22 cellular contexts compared by ENCODE assay signal in the genomic region with DNA sequence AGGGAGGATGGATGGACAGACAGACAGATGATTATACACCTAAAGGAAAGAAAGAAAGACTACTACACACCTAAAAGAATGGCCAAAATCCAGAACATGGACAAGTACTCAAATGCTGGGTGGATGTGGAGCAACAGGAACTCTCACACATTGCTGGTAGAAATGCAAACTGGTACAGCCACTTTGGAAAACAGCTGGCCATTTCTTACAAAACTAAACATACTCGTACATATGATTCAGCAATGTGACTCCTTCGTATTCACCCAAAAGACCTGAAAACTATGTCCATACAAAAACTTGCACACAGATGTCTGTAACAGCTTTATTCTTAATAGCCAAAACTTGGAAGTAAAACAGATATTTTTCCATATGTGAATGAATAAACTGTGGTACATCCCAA.
"Had no signal": no experiment of that assay in that cellular context is flagged by ENCODE, and none has a peak within 500 bp of the region (broad histone marks: within the 10 kb centered on the region; RNA-seq: fewer than 3 reads in every experiment).

No MANE protein-coding gene starts in this region.

- H3K27ac ChIP-seq: heart right ventricle, neutrophil, pancreas, right lobe of liver, stomach, testis, tibial artery, upper lobe of left lung had no signal

- H3K4me1 ChIP-seq: heart right ventricle, pancreas, right lobe of liver, stomach, testis, tibial artery, upper lobe of left lung had no signal

- H3K27me3 ChIP-seq: heart right ventricle, neutrophil, pancreas, right lobe of liver, stomach, testis, tibial artery, upper lobe of left lung had no signal

- H3K36me3 ChIP-seq: pancreas had no signal

- H3K4me3 ChIP-seq: heart right ventricle, lung, mucosa of descending colon, pancreas, right lobe of liver, smooth muscle cell, stomach, testis, tibial artery, upper lobe of left lung had no signal

- DNase-seq: cortex of kidney; effector memory CD8-positive, alpha-beta T cell; foreskin melanocyte; glutamatergic neuron; heart right ventricle; hippocampal formation; mesenchymal stem cell; mucosa of descending colon; naive B cell; pancreas; right lobe of liver; stimulated activated CD4-positive, alpha-beta T cell treated with anti-CD3 and anti-CD28 coated beads, Interleukin-12 subunit alpha, Interleukin-12 subunit beta, amount 100 ng/mL, for 4 hours; stimulated activated CD4-positive, alpha-beta T cell treated with anti-CD3 and anti-CD28 coated beads, Interleukin-1b, Interleukin-23, amount 100 ng/mL, for 48 hours; stimulated activated CD4-positive, alpha-beta T cell treated with anti-CD3 and anti-CD28 coated beads, Interleukin-4, amount 100 ng/mL, for 24 hours; stimulated activated naive CD4-positive, alpha-beta T cell treated with Interleukin-2 at 50 U/mL for 16 hours; stomach; testis; tibial artery; upper lobe of left lung had no signal

- H3K9me3 ChIP-seq: heart right ventricle, mucosa of descending colon, neutrophil, pancreas, right lobe of liver, stomach, testis, tibial artery, upper lobe of left lung had no signal

- H3K4me2 ChIP-seq: smooth muscle cell had no signal
